Comparison of ENCODE assay signal across 8 cellular contexts in genomic region chr13:67229438-67230242, GRCh38. TPM values are rescaled to one million over a fixed set of nuclear protein-coding genes. Genes with fewer than 3 reads are reported as not detected.
A peak's percentile ranks its signal among the peaks of the same experiment; 100 is the strongest.
DNase-seq lines count a peak whose midpoint lies in the region; ATAC-seq and TF ChIP-seq lines count a peak whose summit lies in the region.

No MANE protein-coding gene starts in this region.

- ATAC-seq in GM19463 (IDR thresholded peaks at IDR 0.05; ENCODE audit: unreplicated experiment), result peak; percentile 3

- H3K27me3 Mint-ChIP-seq in endodermal cell (ENCODE audit: insufficient read depth) (peaks cover 21% of the 10 kb centered on the region), glutamatergic neuron (ENCODE audit: unreplicated experiment) (no peaks in the 10 kb centered on the region)
- H3K27me3 Mint-ChIP-seq in T-helper 2 cell treated with Interferon-gamma antibody and Interleukin-4, amounts not matched to agents 5 μg/mL and 100 μg/mL, for 36 hours (ENCODE audit: low read depth), result peaks cover 24% of the 10 kb centered on the region

- H3K36me3 ChIP-seq in endodermal cell (ENCODE audit: control insufficient read depth, insufficient read depth, low read length), result no peaks in the 10 kb centered on the region
- H3K36me3 ChIP-seq in neuron (ENCODE audit: insufficient read depth, low read length), result peaks cover 6% of the 10 kb centered on the region

- TF ChIP-seq CTCF in endodermal cell (conservative IDR thresholded peaks at IDR 0.05) (no peak), glutamatergic neuron (IDR thresholded peaks at IDR 0.05; ENCODE audit: partially characterized antibody, unreplicated experiment) (no peak)

- H3K9me3 ChIP-seq in endodermal cell (ENCODE audit: control insufficient read depth, low read length), result no peaks in the 10 kb centered on the region
- no peaks in the 10 kb centered on the region for H3K9me3 ChIP-seq in neuron (ENCODE audit: low read length)

- H3K27me3 ChIP-seq in endodermal cell (ENCODE audit: control insufficient read depth, insufficient read depth, low read length, poor library complexity, severe bottlenecking) (peaks cover 43% of the 10 kb centered on the region), neuron (ENCODE audit: insufficient read depth, low read length) (no peaks in the 10 kb centered on the region)

- no peak overlapping the region for H3K9ac ChIP-seq in endodermal cell (ENCODE audit: extremely low read depth, low read length, poor library complexity, severe bottlenecking)

- H3K9me3 Mint-ChIP-seq in endodermal cell, result no peaks in the 10 kb centered on the region
- peaks cover 2% of the 10 kb centered on the region for H3K9me3 Mint-ChIP-seq in glutamatergic neuron (ENCODE audit: unreplicated experiment)
- no peaks in the 10 kb centered on the region for H3K9me3 Mint-ChIP-seq in T-helper 2 cell treated with Interferon-gamma antibody and Interleukin-4, amounts not matched to agents 5 μg/mL and 100 μg/mL, for 36 hours

- no peak overlapping the region for H3K27ac ChIP-seq in endodermal cell (ENCODE audit: low read depth, low read length)

- H3K4me3 ChIP-seq in endodermal cell (ENCODE audit: low read length) (peak overlapping the region; percentile 96), neuron (ENCODE audit: low read length) (peak overlapping the region; percentile 69)

- H3K36me3 Mint-ChIP-seq in endodermal cell (ENCODE audit: low read depth) (no peaks in the 10 kb centered on the region), glutamatergic neuron (ENCODE audit: unreplicated experiment) (peaks cover 4% of the 10 kb centered on the region)
- H3K36me3 Mint-ChIP-seq in T-helper 2 cell treated with Interferon-gamma antibody and Interleukin-4, amounts not matched to agents 5 μg/mL and 100 μg/mL, for 36 hours (ENCODE audit: low read depth), result no peaks in the 10 kb centered on the region

- peaks cover 16% of the 10 kb centered on the region for H3K4me1 Mint-ChIP-seq in endodermal cell
- peaks cover 12% of the 10 kb centered on the region for H3K4me1 Mint-ChIP-seq in glutamatergic neuron (ENCODE audit: low read depth, unreplicated experiment)
- H3K4me1 Mint-ChIP-seq in T-helper 2 cell treated with Interferon-gamma antibody and Interleukin-4, amounts not matched to agents 5 μg/mL and 100 μg/mL, for 36 hours (ENCODE audit: low read depth), result peaks cover 7% of the 10 kb centered on the region

- DNase-seq in Ammon's horn (ENCODE audit: low spot score), result peak; percentile 48
- DNase-seq in NCI-H345 treated with DMSO at 0.1 percent for 48 hours (lab: John Stamatoyannopoulos, UW; ENCODE audit: unreplicated experiment), result peak; percentile 72
- DNase-seq in endodermal cell, result peak; percentile 64
- no peak for DNase-seq in glutamatergic neuron
- no peak for DNase-seq in activated CD4-positive, alpha-beta T cell treated with anti-CD3 and anti-CD28 coated beads for 1 hour
- DNase-seq in T-helper 2 cell treated with Interferon-gamma antibody and Interleukin-4, amounts not matched to agents 5 μg/mL and 100 μg/mL, for 36 hours (ENCODE audit: low spot score), result no peak

- no peak overlapping the region for H3K4me3 Mint-ChIP-seq in endodermal cell
- no peak overlapping the region for H3K4me3 Mint-ChIP-seq in glutamatergic neuron (ENCODE audit: unreplicated experiment)
- no peak overlapping the region for H3K4me3 Mint-ChIP-seq in T-helper 2 cell treated with Interferon-gamma antibody and Interleukin-4, amounts not matched to agents 5 μg/mL and 100 μg/mL, for 36 hours

- peak overlapping the region; percentile 38 for H2AFZ ChIP-seq in neuron (ENCODE audit: low read depth, low read length)

- H3K27ac Mint-ChIP-seq in endodermal cell, result no peak overlapping the region
- H3K27ac Mint-ChIP-seq in glutamatergic neuron (ENCODE audit: unreplicated experiment), result no peak overlapping the region
- H3K27ac Mint-ChIP-seq in T-helper 2 cell treated with Interferon-gamma antibody and Interleukin-4, amounts not matched to agents 5 μg/mL and 100 μg/mL, for 36 hours, result no peak overlapping the region

- H3K4me1 ChIP-seq in endodermal cell (ENCODE audit: control insufficient read depth, insufficient read depth, low read length), result peaks cover 8% of the 10 kb centered on the region
- H3K4me1 ChIP-seq in neuron (ENCODE audit: insufficient read depth, low read length), result peaks cover 31% of the 10 kb centered on the region

- WGBS in endodermal cell (ENCODE audit: insufficient coverage in 1 of 2, insufficient read length in 1 of 2), 2 experiments, result 3 to 4% methylated on average over 16 to 19 of the region's 19 CpGs

RNA-seq across cellular contexts. Expression of gene PCDH9, which starts 0.5 kb away (rescaled TPM):
- total RNA-seq in endodermal cell, result 1 to 10 TPM in 1 of 2 donors, under 1 TPM in 1; 0.95 to 1.8 TPM
- 4.3 TPM for polyA plus RNA-seq in endodermal cell (2013, experiment 1 of 2)
- polyA plus RNA-seq in endodermal cell (2013, experiment 2 of 2), result 3.9 TPM
- total RNA-seq in glutamatergic neuron (ENCODE audit: unreplicated experiment), result 43.3 TPM

Comparison
In these comparisons a context has a peak if more than half of its experiments do, and no peak if none do; other contexts are left out.
1. DNase-seq: peak in Ammon's horn (single experiment), NCI-H345 treated with DMSO at 0.1 percent for 48 hours (single experiment) and endodermal cell (single experiment); none in glutamatergic neuron (single experiment), activated CD4-positive, alpha-beta T cell treated with anti-CD3 and anti-CD28 coated beads for 1 hour (single experiment) and T-helper 2 cell treated with Interferon-gamma antibody and Interleukin-4, amounts not matched to agents 5 μg/mL and 100 μg/mL, for 36 hours (single experiment).
2. RNA of gene PCDH9, which starts 0.5 kb away (total RNA-seq): 43.3 TPM in glutamatergic neuron (single experiment); 0.95 to 1.8 TPM in endodermal cell; every median in the first group is over 10 times any median in the second.